ENCODE assay signal across 10 cellular contexts in the genomic region with DNA sequence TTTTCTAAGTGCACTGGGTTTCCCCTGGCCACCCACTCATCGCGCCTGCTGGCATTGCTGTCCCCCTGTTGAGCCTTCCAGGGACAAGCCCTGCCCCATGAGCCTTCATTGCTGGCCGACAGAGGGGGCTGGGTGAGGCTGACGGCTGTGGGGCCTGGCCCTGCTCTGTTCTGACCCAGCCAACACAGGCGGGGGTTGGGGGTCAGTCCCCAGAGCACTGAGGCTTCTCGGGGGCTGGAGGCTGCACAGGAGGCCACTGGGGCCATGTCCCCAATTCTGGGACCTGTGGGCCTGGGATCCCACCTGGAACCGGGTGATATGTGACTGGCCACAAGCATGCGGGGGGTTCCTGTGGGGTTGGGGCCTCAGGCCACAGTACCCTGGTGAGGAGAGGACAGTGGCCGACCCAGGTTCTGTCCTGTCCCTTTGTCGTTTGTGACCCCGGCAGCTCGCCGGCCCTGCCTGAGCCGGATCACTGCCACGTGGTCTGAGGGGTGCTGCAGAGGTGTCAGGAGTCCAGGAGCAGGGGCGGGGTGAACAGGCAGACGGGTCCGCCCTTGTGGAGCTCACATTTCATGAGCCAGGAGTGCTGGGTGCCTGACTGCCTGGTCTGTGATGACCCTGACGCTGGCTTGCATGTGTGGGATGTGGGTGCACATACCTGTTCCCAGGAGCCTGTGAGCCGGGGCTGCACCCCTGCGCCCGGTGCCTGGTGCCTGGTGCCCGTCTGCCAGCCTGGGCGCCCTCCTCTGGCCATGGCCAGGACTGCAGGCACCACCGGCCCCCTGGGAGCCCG. TPM values are rescaled to one million over a fixed set of nuclear protein-coding genes. Genes with fewer than 3 reads are reported as not detected.
DNase-seq lines count a peak whose midpoint lies in the region; ATAC-seq and TF ChIP-seq lines count a peak whose summit lies in the region.
"Had no signal": no experiment of that assay in that cellular context is flagged by ENCODE, and none has a peak within 500 bp of the region (broad histone marks: within the 10 kb centered on the region; RNA-seq: fewer than 3 reads in every experiment).

No MANE protein-coding gene starts in this region.

- peaks cover 9% of the 10 kb centered on the region; the same call in 1 of the 2 replicates for H3K36me3 ChIP-seq in DOHH2 (ENCODE audit: control insufficient read depth, low read length)
- H3K36me3 ChIP-seq in KMS-11 (ENCODE audit: insufficient read depth), result no peaks in the 10 kb centered on the region

- no peak overlapping the region for H3K27ac Mint-ChIP-seq in memory B cell
- H3K27ac Mint-ChIP-seq in stimulated activated naive B cell treated with anti-CD40 and anti-IgM and Interleukin-4, amounts not matched to agents 10 μg/mL and 1 μg/mL and 100 μg/mL, for 72 hours, result peak overlapping the region; percentile 9

- H3K4me1 ChIP-seq in DOHH2 (ENCODE audit: control insufficient read depth, low read length), result peaks cover 3% of the 10 kb centered on the region; the same call in 1 of the 2 replicates
- H3K4me1 ChIP-seq in KMS-11 (ENCODE audit: low read depth, poor library complexity, severe bottlenecking), result peaks cover 3% of the 10 kb centered on the region

- H3K9me2 ChIP-seq in DOHH2 (replicated peaks; ENCODE audit: control insufficient read depth, low read length), result no peaks in the 10 kb centered on the region

- no peak overlapping the region for H3K4me3 Mint-ChIP-seq in memory B cell
- H3K4me3 Mint-ChIP-seq in stimulated activated naive B cell treated with anti-CD40 and anti-IgM and Interleukin-4, amounts not matched to agents 10 μg/mL and 1 μg/mL and 100 μg/mL, for 72 hours, result no peak overlapping the region

- H3K36me3 Mint-ChIP-seq in memory B cell, result peaks cover 6% of the 10 kb centered on the region
- H3K36me3 Mint-ChIP-seq in stimulated activated naive B cell treated with anti-CD40 and anti-IgM and Interleukin-4, amounts not matched to agents 10 μg/mL and 1 μg/mL and 100 μg/mL, for 72 hours, result peaks cover 8 to 22% of the 10 kb centered on the region in 2 donors

- H3K27me3 Mint-ChIP-seq in memory B cell, result peaks cover 4% of the 10 kb centered on the region
- H3K27me3 Mint-ChIP-seq in stimulated activated naive B cell treated with anti-CD40 and anti-IgM and Interleukin-4, amounts not matched to agents 10 μg/mL and 1 μg/mL and 100 μg/mL, for 72 hours, result peaks cover 18 to 24% of the 10 kb centered on the region in 2 donors

- ATAC-seq in activated CD4-positive, CD25-positive, alpha-beta regulatory T cell treated with anti-CD3 and anti-CD28 coated beads, Interleukin-2, amount 50 U/mL, for 24 hours, result peak; percentile 61
- ATAC-seq in memory B cell (ENCODE audit: low read depth) (peak; percentile 82), GM18858 (IDR thresholded peaks at IDR 0.05; ENCODE audit: unreplicated experiment) (no peak)
- ATAC-seq in stimulated activated naive B cell treated with anti-CD40 and anti-IgM and Interleukin-4, amounts not matched to agents 10 μg/mL and 1 μg/mL and 100 μg/mL, for 72 hours (replicated peaks), result peak; percentile 71 to 74

- no peaks in the 10 kb centered on the region for H3K4me1 Mint-ChIP-seq in memory B cell
- H3K4me1 Mint-ChIP-seq in stimulated activated naive B cell treated with anti-CD40 and anti-IgM and Interleukin-4, amounts not matched to agents 10 μg/mL and 1 μg/mL and 100 μg/mL, for 72 hours, result peaks cover 7 to 9% of the 10 kb centered on the region in 2 donors

- no peak overlapping the region for H2AFZ ChIP-seq in KMS-11 (ENCODE audit: low read depth)

- H3K9me3 ChIP-seq in DOHH2 (ENCODE audit: control insufficient read depth, insufficient read depth, low read length), result no peaks in the 10 kb centered on the region

- no peak overlapping the region for H3K27ac ChIP-seq in DOHH2 (ENCODE audit: low read depth, low read length)
- H3K27ac ChIP-seq in KMS-11, result no peak overlapping the region
- H3K27ac ChIP-seq: SK-N-MC had no signal

- H3K9ac ChIP-seq in KMS-11, result no peak overlapping the region

- H3K4me2 ChIP-seq in DOHH2 (ENCODE audit: low read length) (no peak overlapping the region), KMS-11 (no peak overlapping the region)

- H3K79me2 ChIP-seq in DOHH2 (ENCODE audit: control insufficient read depth, low read length), result no peaks in the 10 kb centered on the region
- H3K79me2 ChIP-seq in KMS-11 (ENCODE audit: insufficient read depth, low read depth), result no peaks in the 10 kb centered on the region

- no peaks in the 10 kb centered on the region for H3F3A ChIP-seq in DOHH2 (ENCODE audit: control insufficient read depth, insufficient read depth)

- TF ChIP-seq CTCF in DOHH2 (IDR thresholded peaks at IDR 0.05; ENCODE audit: low read depth, low read length, poor library complexity, severe bottlenecking), result peak; percentile 81
- TF ChIP-seq CTCF in KMS-11 (conservative IDR thresholded peaks at IDR 0.05; ENCODE audit: low read depth, low read length), result peak; percentile 58

- H3K9me3 Mint-ChIP-seq in memory B cell, result no peaks in the 10 kb centered on the region
- no peaks in the 10 kb centered on the region for H3K9me3 Mint-ChIP-seq in stimulated activated naive B cell treated with anti-CD40 and anti-IgM and Interleukin-4, amounts not matched to agents 10 μg/mL and 1 μg/mL and 100 μg/mL, for 72 hours

- DNase-seq in cerebellum (ENCODE audit: low spot score) (peak; percentile 37), memory B cell (ENCODE audit: low spot score in 2 of 2) (peak; percentile 70 to 84), COR-L47 (lab: John Stamatoyannopoulos, UW) (no peak)
- DNase-seq in stimulated activated naive B cell treated with anti-CD40 and anti-IgM and Interleukin-4, amounts not matched to agents 10 μg/mL and 1 μg/mL and 100 μg/mL, for 72 hours, result peak; percentile 46

- H4K20me1 ChIP-seq in DOHH2 (ENCODE audit: control insufficient read depth, insufficient read depth, low read depth, low read length), result no peaks in the 10 kb centered on the region
- no peaks in the 10 kb centered on the region for H4K20me1 ChIP-seq in KMS-11 (ENCODE audit: insufficient read depth)

- H3K27me3 ChIP-seq in DOHH2 (ENCODE audit: control insufficient read depth, low read length) (no peaks in the 10 kb centered on the region), KMS-11 (ENCODE audit: insufficient read depth, low read depth) (peaks cover 46% of the 10 kb centered on the region)

- no peak overlapping the region for H3K4me3 ChIP-seq in DOHH2 (ENCODE audit: low read length)
- H3K4me3 ChIP-seq in KMS-11 (IDR thresholded peaks at IDR 0.05; ENCODE audit: insufficient read depth, low read depth, low read length), result no peak overlapping the region
- H3K4me3 ChIP-seq: SK-N-MC had no signal

RNA-seq across cellular contexts. Expression of a gene that starts 2.1 kb away (rescaled TPM):
- total RNA-seq in cerebellum, result 2.7 TPM
- total RNA-seq: subcutaneous adipose tissue had no signal

RNA-seq across cellular contexts. Expression of a gene that starts 18.3 kb away (rescaled TPM):
- 32.5 TPM for total RNA-seq in cerebellum

RNA-seq across cellular contexts. Expression of a gene that starts 36.6 kb away (rescaled TPM):
- 35.0 TPM for total RNA-seq in cerebellum
- total RNA-seq: subcutaneous adipose tissue had no signal

RNA-seq across cellular contexts. Expression of a gene that starts 55.2 kb away (rescaled TPM):
- total RNA-seq in cerebellum, result not detected
